1 cellular context compared by ENCODE assay signal in genomic region chr17:30997270-30997669, GRCh38.
TF ChIP-seq lines count a peak whose summit lies in the region.

No MANE protein-coding gene starts in this region.

TF ChIP-seq in K562, 482 proteins besides CTCF, POLR2A, EP300 and RAD21 (continued from another document):
- TF ChIP-seq GTF2B (IDR thresholded peaks at IDR 0.05; ENCODE audit: extremely low read depth, insufficient read length) (no peak), USF1 (CRISPR knock-in tag; IDR thresholded peaks at IDR 0.05) (no peak), CEBPB (tag; IDR thresholded peaks at IDR 0.05) (no peak), RFX5 (IDR thresholded peaks at IDR 0.05; ENCODE audit: low read depth, low read length) (no peak)
